27 cellular contexts compared by ENCODE assay signal in genomic region chr2:15622214-15622613, GRCh38.
"Had no signal": no experiment of that assay in that cellular context is flagged by ENCODE, and none has a peak within 500 bp of the region (broad histone marks: within the 10 kb centered on the region; RNA-seq: fewer than 3 reads in every experiment).

No MANE protein-coding gene starts in this region.

- DNase-seq: colonic mucosa; cortex of kidney; dermis blood vessel endothelial cell; dorsolateral prefrontal cortex; effector CD4-positive, alpha-beta T cell; effector CD8-positive, alpha-beta T cell; effector memory CD4-positive, alpha-beta T cell; effector memory CD8-positive, alpha-beta T cell; endodermal cell; erythroblast; esophagus squamous epithelium; foreskin fibroblast; foreskin keratinocyte; foreskin melanocyte; gastrocnemius medialis; glutamatergic neuron; head of caudate nucleus; heart left ventricle; heart right ventricle had no signal

- H3K27me3 ChIP-seq: colonic mucosa, dorsolateral prefrontal cortex, esophagus muscularis mucosa, esophagus squamous epithelium, foreskin keratinocyte, gastrocnemius medialis, gastroesophageal sphincter, heart left ventricle, heart right ventricle had no signal

- FAIRE-seq: colon, endometrium, endothelial cell of umbilical vein, frontal cortex had no signal

- H3K4me1 ChIP-seq: colonic mucosa, esophagus muscularis mucosa, esophagus squamous epithelium, foreskin keratinocyte, gastrocnemius medialis, gastroesophageal sphincter, heart left ventricle, heart right ventricle had no signal

- H3K27ac ChIP-seq: colonic mucosa, coronary artery, dorsolateral prefrontal cortex, epithelial cell of prostate, esophagus muscularis mucosa, esophagus squamous epithelium, foreskin keratinocyte, gastrocnemius medialis, gastroesophageal sphincter, heart left ventricle, heart right ventricle had no signal

- H3K9me3 ChIP-seq: colonic mucosa, esophagus muscularis mucosa, esophagus squamous epithelium, gastrocnemius medialis, gastroesophageal sphincter, heart left ventricle, heart right ventricle had no signal

- H3K4me3 ChIP-seq: colonic mucosa, coronary artery, dorsolateral prefrontal cortex, esophagus muscularis mucosa, esophagus squamous epithelium, gastrocnemius medialis, gastroesophageal sphincter, heart left ventricle, heart right ventricle had no signal
